Comparison of ENCODE assay signal across 8 cellular contexts in the genomic region with DNA sequence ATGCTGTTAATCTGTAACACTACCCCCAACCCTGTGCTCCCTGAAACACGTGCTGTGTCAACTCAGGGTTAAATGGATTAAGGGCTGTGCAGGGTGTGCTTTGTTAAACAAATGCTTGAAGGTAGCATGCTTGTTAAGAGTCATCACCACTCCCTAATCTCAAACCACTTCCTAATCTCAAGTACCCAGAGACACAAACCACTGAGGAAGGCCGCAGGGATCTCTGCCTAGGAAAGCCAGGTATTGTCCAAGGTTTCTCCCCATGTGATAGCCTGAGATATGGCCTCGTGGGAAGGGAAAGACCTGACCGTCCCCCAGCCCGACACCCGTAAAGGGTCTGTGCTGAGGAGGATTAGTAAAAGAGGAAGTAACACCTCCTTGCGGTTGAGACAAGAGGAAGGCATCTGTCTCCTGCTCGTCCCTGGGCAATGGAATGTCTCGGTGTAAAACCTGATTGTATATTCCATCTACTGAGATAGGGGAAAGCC. TPM values are rescaled to one million over a fixed set of nuclear protein-coding genes. Genes with fewer than 3 reads are reported as not detected.
A peak's percentile ranks its signal among the peaks of the same experiment; 100 is the strongest.
DNase-seq lines count a peak whose midpoint lies in the region; ATAC-seq, FAIRE-seq and TF ChIP-seq lines count a peak whose summit lies in the region.
"Not testable (repeated sequence)": the region's sequence is repeated elsewhere in the genome, so short reads cannot be mapped to it uniquely, and the experiment has no call there.

No MANE protein-coding gene starts in this region.

- peaks cover 5 to 24% (median 9%) of the 10 kb centered on the region in 3 experiments for H3K36me3 ChIP-seq in naive thymus-derived CD4-positive, alpha-beta T cell (ENCODE audit: control insufficient read depth in 2 of 3, insufficient read depth in 3 of 3, low read length in 3 of 3)
- peaks cover 0 to 41% (median 11%) of the 10 kb centered on the region in 4 donors for H3K36me3 ChIP-seq in upper lobe of left lung

- H3K4me1 Mint-ChIP-seq in activated naive CD4-positive, alpha-beta T cell treated with anti-CD3 and anti-CD28 coated beads for 36 hours (ENCODE audit: low read depth) = peaks cover 25% of the 10 kb centered on the region
- peaks cover 23 to 40% (median 29%) of the 10 kb centered on the region in 7 donors for H3K4me1 Mint-ChIP-seq in naive thymus-derived CD4-positive, alpha-beta T cell

- H3K9me3 Mint-ChIP-seq in activated naive CD4-positive, alpha-beta T cell treated with anti-CD3 and anti-CD28 coated beads for 36 hours; naive thymus-derived CD4-positive, alpha-beta T cell: not testable (repeated sequence)

- ATAC-seq in naive thymus-derived CD4-positive, alpha-beta T cell; upper lobe of left lung (ENCODE audit: low FRiP score in 2 of 2): not testable (repeated sequence)

- TF ChIP-seq CTCF in upper lobe of left lung (IDR thresholded peaks at IDR 0.05) = not testable (repeated sequence)

- WGBS in upper lobe of left lung, 2 donors = 18 to 30% methylated on average over 9 of the region's 9 CpGs

- TF ChIP-seq EP300 in upper lobe of left lung (IDR thresholded peaks at IDR 0.05) = not testable (repeated sequence)

- H3K27me3 ChIP-seq in naive thymus-derived CD4-positive, alpha-beta T cell (ENCODE audit: control insufficient read depth in 2 of 2, insufficient read depth in 2 of 2, low read length in 2 of 2); upper lobe of left lung: not testable (repeated sequence)

- not testable (repeated sequence) for H3K9me3 ChIP-seq in naive thymus-derived CD4-positive, alpha-beta T cell (ENCODE audit: control insufficient read depth in 2 of 3, low read length in 3 of 3); upper lobe of left lung

- H3K36me3 Mint-ChIP-seq in activated naive CD4-positive, alpha-beta T cell treated with anti-CD3 and anti-CD28 coated beads for 36 hours (ENCODE audit: low read depth) = peaks cover 15% of the 10 kb centered on the region
- peaks cover 0 to 32% (median 13%) of the 10 kb centered on the region in 5 donors for H3K36me3 Mint-ChIP-seq in naive thymus-derived CD4-positive, alpha-beta T cell

- peak overlapping the region; percentile 80 for H3K27ac Mint-ChIP-seq in activated naive CD4-positive, alpha-beta T cell treated with anti-CD3 and anti-CD28 coated beads for 36 hours
- H3K27ac Mint-ChIP-seq in naive thymus-derived CD4-positive, alpha-beta T cell = peak overlapping the region; percentile 83 to 96 (median 93)

- peak overlapping the region; percentile 53 for H3K4me3 Mint-ChIP-seq in activated naive CD4-positive, alpha-beta T cell treated with anti-CD3 and anti-CD28 coated beads for 36 hours
- H3K4me3 Mint-ChIP-seq in naive thymus-derived CD4-positive, alpha-beta T cell = peak overlapping the region; percentile 46 to 79 (median 66)

- peak overlapping the region; percentile 30 for H3K4me3 ChIP-seq in naive thymus-derived CD4-positive, alpha-beta T cell (ENCODE audit: low read length)
- not testable (repeated sequence) for H3K4me3 ChIP-seq in upper lobe of left lung

- TF ChIP-seq POLR2A in GM12891 (IDR thresholded peaks at IDR 0.05; ENCODE audit: low read depth, low read length); erythroblast (IDR thresholded peaks at IDR 0.05; ENCODE audit: low read length); upper lobe of left lung (IDR thresholded peaks at IDR 0.05): not testable (repeated sequence)

- H3K4me1 ChIP-seq in naive thymus-derived CD4-positive, alpha-beta T cell (ENCODE audit: control insufficient read depth in 2 of 2, insufficient read depth in 2 of 2, low read length in 2 of 2) = peaks cover 16 to 24% of the 10 kb centered on the region in 2 donors
- H3K4me1 ChIP-seq in upper lobe of left lung = peaks cover 0 to 28% (median 20%) of the 10 kb centered on the region in 4 donors

- intact Hi-C loops in activated naive CD4-positive, alpha-beta T cell treated with anti-CD3 and anti-CD28 coated beads for 36 hours (cut with micrococcal nuclease) = not testable (repeated sequence)
- intact Hi-C loops in naive thymus-derived CD4-positive, alpha-beta T cell (cut with micrococcal nuclease) = loop anchor here in 1 of 2 donors (1.0 kb wide), 2 partner anchors 25 to 30 kb away; no protein-coding TSS in a partner anchor

- DNase-seq in GM12891 (ENCODE audit: insufficient read length, low spot score); upper lobe of left lung: not testable (repeated sequence)
- DNase-seq in MV-4-11 (lab: John Stamatoyannopoulos, UW) (peak; percentile 77), SKM-1 (lab: John Stamatoyannopoulos, UW; ENCODE audit: unreplicated experiment) (peak; percentile 57), erythroblast (lab: John Stamatoyannopoulos, UW) (peak; percentile 21 to 45)
- peak; percentile 19 to 28 for DNase-seq in activated CD4-positive, alpha-beta T cell treated with anti-CD3 and anti-CD28 coated beads for 4 hours
- peak; percentile 24 for DNase-seq in activated naive CD4-positive, alpha-beta T cell treated with anti-CD3 and anti-CD28 coated beads for 36 hours
- peak in 8 of 9 donors; percentile 20 to 44 (median 41) for DNase-seq in naive thymus-derived CD4-positive, alpha-beta T cell

- H3K27ac ChIP-seq in naive thymus-derived CD4-positive, alpha-beta T cell (ENCODE audit: low read depth, low read length) = peak overlapping the region; percentile 70
- peak overlapping the region in 3 of 4 donors; percentile 13 to 52 (median 35) for H3K27ac ChIP-seq in upper lobe of left lung

- POLR2A ChIA-PET in naive thymus-derived CD4-positive, alpha-beta T cell (lab: Charles Lee) = interaction anchor here (1.0 to 4.7 kb wide), 10 partner anchors 9 to 63 kb away, joined by 3 to 24 read pairs (median 6); partner anchors contain the start of genes ANKRD34A, LIX1L, POLR3GL and TXNIP

- not testable (repeated sequence) for FAIRE-seq in GM12891 (lab: Jason Lieb, UNC)

- not testable (repeated sequence) for H3K27me3 Mint-ChIP-seq in activated naive CD4-positive, alpha-beta T cell treated with anti-CD3 and anti-CD28 coated beads for 36 hours (ENCODE audit: low read depth); naive thymus-derived CD4-positive, alpha-beta T cell

- CTCF ChIA-PET in activated naive CD4-positive, alpha-beta T cell treated with anti-CD3 and anti-CD28 coated beads for 36 hours (lab: Charles Lee) = interaction anchor here (1.0 kb wide), 1 partner anchor 25 kb away, joined by 3 read pairs; the partner anchor contains the start of gene LIX1L
- CTCF ChIA-PET in naive thymus-derived CD4-positive, alpha-beta T cell (lab: Charles Lee) = interaction anchor here (1.0 to 2.9 kb wide), 2 partner anchors 22 to 26 kb away, joined by 3 to 8 read pairs; partner anchors contain the start of gene LIX1L

TF ChIP-seq in GM12891, 5 proteins besides CTCF, POLR2A, EP300 and RAD21:
- TF ChIP-seq SPI1 (IDR thresholded peaks at IDR 0.05; ENCODE audit: low read depth, low read length) = peak; percentile 28; the same call in 1 of the 2 replicates

RNA-seq across cellular contexts. Expression of gene RBM8A, which starts 5.3 kb away (rescaled TPM):
- 178 TPM for polyA plus RNA-seq in GM12891 (2012; ENCODE audit: low read depth, missing spikeins)
- 100 to 1,000 TPM; 241 to 242 TPM for total RNA-seq in activated naive CD4-positive, alpha-beta T cell treated with anti-CD3 and anti-CD28 coated beads for 36 hours
- 100 to 1,000 TPM; 115 to 182 (median 120) TPM for total RNA-seq in naive thymus-derived CD4-positive, alpha-beta T cell
- 100 to 1,000 TPM; 152 to 156 TPM for polyA plus RNA-seq in naive thymus-derived CD4-positive, alpha-beta T cell
- 100 to 1,000 TPM in 3 of 6 donors, 10 to 100 TPM in 3; 30.1 to 144 (median 101) TPM for total RNA-seq in upper lobe of left lung

RNA-seq across cellular contexts. Expression of gene PEX11B, which starts 14.0 kb away (rescaled TPM):
- polyA plus RNA-seq in GM12891 (2012; ENCODE audit: low read depth, missing spikeins) = 33.9 TPM
- 10 to 100 TPM; 18.0 to 19.0 TPM for total RNA-seq in activated naive CD4-positive, alpha-beta T cell treated with anti-CD3 and anti-CD28 coated beads for 36 hours
- total RNA-seq in naive thymus-derived CD4-positive, alpha-beta T cell = 10 to 100 TPM; 16.4 to 40.4 (median 37.7) TPM
- 10 to 100 TPM; 39.9 to 57.1 TPM for polyA plus RNA-seq in naive thymus-derived CD4-positive, alpha-beta T cell
- total RNA-seq in upper lobe of left lung = 10 to 100 TPM; 15.2 to 29.5 (median 26.9) TPM

RNA-seq across cellular contexts. Expression of gene ITGA10, which starts 22.7 kb away (rescaled TPM):
- 0.42 TPM for polyA plus RNA-seq in GM12891 (2012; ENCODE audit: low read depth, missing spikeins)
- under 1 TPM; 0.41 to 0.54 TPM for total RNA-seq in activated naive CD4-positive, alpha-beta T cell treated with anti-CD3 and anti-CD28 coated beads for 36 hours
- total RNA-seq in naive thymus-derived CD4-positive, alpha-beta T cell = 1 to 10 TPM; 1.2 to 4.8 (median 2.6) TPM
- under 1 TPM in 1 of 2 donors, not detected in 1; 0.20 TPM for polyA plus RNA-seq in naive thymus-derived CD4-positive, alpha-beta T cell
- 10 to 100 TPM; 13.3 to 46.1 (median 14.9) TPM for total RNA-seq in upper lobe of left lung

RNA-seq across cellular contexts. Expression of gene LIX1L, which starts 25.3 kb away (rescaled TPM):
- 6.1 TPM for polyA plus RNA-seq in GM12891 (2012; ENCODE audit: low read depth, missing spikeins)
- total RNA-seq in activated naive CD4-positive, alpha-beta T cell treated with anti-CD3 and anti-CD28 coated beads for 36 hours = 10 to 100 TPM; 43.6 to 44.3 TPM
- total RNA-seq in naive thymus-derived CD4-positive, alpha-beta T cell = 10 to 100 TPM; 31.6 to 59.2 (median 47.6) TPM
- polyA plus RNA-seq in naive thymus-derived CD4-positive, alpha-beta T cell = 10 to 100 TPM; 29.3 to 32.1 TPM
- 10 to 100 TPM in 5 of 6 donors, 1 to 10 TPM in 1; 5.2 to 35.6 (median 16.5) TPM for total RNA-seq in upper lobe of left lung

RNA-seq across cellular contexts. Expression of gene ANKRD34A, which starts 31.8 kb away (rescaled TPM):
- 1.5 TPM for polyA plus RNA-seq in GM12891 (2012; ENCODE audit: low read depth, missing spikeins)
- total RNA-seq in activated naive CD4-positive, alpha-beta T cell treated with anti-CD3 and anti-CD28 coated beads for 36 hours = 1 to 10 TPM; 3.7 to 4.3 TPM
- total RNA-seq in naive thymus-derived CD4-positive, alpha-beta T cell = 1 to 10 TPM in 3 of 5 experiments, under 1 TPM in 2; 0.54 to 1.5 (median 1.2) TPM
- under 1 TPM; 0.11 to 0.22 TPM for polyA plus RNA-seq in naive thymus-derived CD4-positive, alpha-beta T cell
- total RNA-seq in upper lobe of left lung = 1 to 10 TPM in 2 of 6 donors, under 1 TPM in 4; 0.30 to 2.6 (median 0.73) TPM
